13 cellular contexts compared by ENCODE assay signal in the genomic region with DNA sequence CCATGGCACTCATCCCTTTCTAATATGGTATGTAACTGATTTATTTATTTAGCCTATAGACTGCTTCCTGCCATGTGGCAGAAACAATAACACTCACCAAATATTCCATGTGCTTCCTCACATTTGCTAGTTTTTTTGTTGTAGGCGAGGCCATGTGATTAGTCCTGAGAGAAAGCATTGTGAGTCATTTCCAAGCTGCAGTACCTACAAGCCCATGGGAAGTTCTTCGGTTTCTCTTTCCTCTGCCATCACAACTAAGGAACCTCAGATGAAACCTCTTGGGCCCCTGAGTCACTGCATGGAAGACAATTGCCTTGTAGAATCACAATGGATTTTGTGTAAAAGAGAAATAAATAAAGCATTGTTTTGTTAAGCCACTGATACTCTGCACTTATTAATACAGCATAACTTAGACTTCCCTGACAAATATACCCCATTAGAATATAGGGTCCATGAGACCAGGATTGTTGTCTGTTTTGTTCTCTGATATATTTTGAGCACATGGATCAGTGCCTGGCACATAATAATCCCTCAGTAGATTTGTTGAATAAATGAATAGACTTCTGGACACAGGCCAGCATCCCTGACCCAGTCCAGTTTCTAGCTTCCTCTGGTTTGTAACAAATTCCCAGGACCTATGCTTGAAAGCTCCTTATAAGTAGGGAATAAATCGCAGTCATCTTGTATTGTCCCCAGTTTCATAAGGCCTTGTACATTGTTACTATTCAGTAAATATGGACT. TPM values are rescaled to one million over a fixed set of nuclear protein-coding genes. Genes with fewer than 3 reads are reported as not detected.
DNase-seq lines count a peak whose midpoint lies in the region; ATAC-seq, FAIRE-seq and TF ChIP-seq lines count a peak whose summit lies in the region.
"Had no signal": no experiment of that assay in that cellular context is flagged by ENCODE, and none has a peak within 500 bp of the region (broad histone marks: within the 10 kb centered on the region; RNA-seq: fewer than 3 reads in every experiment).

No MANE protein-coding gene starts in this region.

- H3K4me3 ChIP-seq in AG10803 (ENCODE audit: low read length), result no peak overlapping the region
- H3K4me3 ChIP-seq in bronchial epithelial cell (ENCODE audit: low read depth, low read length), result no peak overlapping the region

- H3K27me3 ChIP-seq in bronchial epithelial cell (ENCODE audit: control insufficient read depth, insufficient read depth, low read length), result no peaks in the 10 kb centered on the region

- TF ChIP-seq CTCF in AG10803 (conservative IDR thresholded peaks at IDR 0.05; ENCODE audit: low read length), result no peak
- no peak for TF ChIP-seq CTCF in bronchial epithelial cell (IDR thresholded peaks at IDR 0.05; ENCODE audit: insufficient read depth, low read length, severe bottlenecking)

- no peaks in the 10 kb centered on the region for H3K36me3 ChIP-seq in bronchial epithelial cell (ENCODE audit: control insufficient read depth, insufficient read depth, low read length)

- no peak for FAIRE-seq in bronchial epithelial cell (lab: Jason Lieb, UNC)
- FAIRE-seq: islet of Langerhans had no signal

- ATAC-seq in GM21529 (IDR thresholded peaks at IDR 0.05; ENCODE audit: unreplicated experiment), result no peak
- no peak for ATAC-seq in GM18861 (IDR thresholded peaks at IDR 0.05; ENCODE audit: unreplicated experiment)
- ATAC-seq: SK-N-SH treated with all-trans-retinoic acid at 6 μM for 48 hours; stimulated activated naive CD8-positive, alpha-beta T cell treated with anti-CD3 and anti-CD28 coated beads, Interleukin-15, Interleukin-2, amounts not matched to agents 100 U/mL and 50 U/mL, for 24 hours had no signal

- DNase-seq in AG10803 (ENCODE audit: low read depth), result peak; percentile 26
- DNase-seq in M059J (ENCODE audit: low read depth), result peak; percentile 91
- peak; percentile 100 for DNase-seq in bronchial epithelial cell (ENCODE audit: low read depth)
- DNase-seq in kidney glomerular epithelial cell (lab: John Stamatoyannopoulos, UW), result peak; percentile 23
- no peak for DNase-seq in nucleus accumbens (lab: John Stamatoyannopoulos, UW)
- DNase-seq in SIG-M5 treated with dmso at 0.1 percent for 504 hours (lab: John Stamatoyannopoulos, UW; ENCODE audit: unreplicated experiment), result no peak
- DNase-seq: activated naive CD8-positive, alpha-beta T cell treated with anti-CD3 and anti-CD28 coated beads, Interleukin-2, amount 10 ng/mL, durations not matched to agents 7 days and 5 days; stimulated activated CD4-positive, alpha-beta T cell treated with anti-CD3 and anti-CD28 coated beads, Interleukin-2, amount 100 ng/mL, for 24 hours; stimulated activated naive CD8-positive, alpha-beta T cell treated with anti-CD3 and anti-CD28 coated beads, Interleukin-15, Interleukin-2, amounts not matched to agents 100 U/mL and 50 U/mL, for 24 hours had no signal

RNA-seq across cellular contexts. Expression of gene GADD45A, which starts 58.3 kb away (rescaled TPM):
- 46.6 and 48.8 TPM in 2 replicates for total RNA-seq in M059J (2014; rRNA removed; shearing (Covaris generic))
- total RNA-seq in bronchial epithelial cell, result 107 and 146 TPM in 2 replicates

Comparison
In these comparisons a context has a peak if more than half of its experiments do, and no peak if none do; other contexts are left out.
1. DNase-seq: peak in AG10803 (single experiment), M059J (single experiment), bronchial epithelial cell (single experiment) and kidney glomerular epithelial cell (single experiment); none in nucleus accumbens (0 of 56) and SIG-M5 treated with dmso at 0.1 percent for 504 hours (single experiment).